Comparison of ENCODE assay signal across 25 cellular contexts in the genomic region with DNA sequence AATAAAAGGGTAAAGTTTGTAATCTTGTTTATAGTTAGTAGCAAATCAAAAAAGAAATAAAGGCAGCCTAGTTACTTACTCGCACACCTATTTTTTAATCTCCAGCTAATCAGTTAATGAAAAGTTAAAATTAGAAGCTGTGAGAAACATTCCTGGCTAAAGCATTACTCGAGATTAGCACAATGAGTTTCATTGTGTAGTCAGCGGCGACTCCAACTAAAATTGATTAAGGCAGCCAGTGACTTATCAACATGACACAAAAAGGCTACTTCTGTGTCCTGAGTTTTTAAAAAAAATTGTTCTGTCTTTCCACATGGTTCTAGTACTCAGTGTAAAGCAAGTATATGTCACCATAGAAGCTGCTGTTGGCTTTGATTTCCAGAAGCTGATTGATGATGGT.
"Had no signal": no experiment of that assay in that cellular context is flagged by ENCODE, and none has a peak within 500 bp of the region (broad histone marks: within the 10 kb centered on the region; RNA-seq: fewer than 3 reads in every experiment).

No MANE protein-coding gene starts in this region.

- ATAC-seq: effector memory CD8-positive, alpha-beta T cell; left colon; left ventricle myocardium superior; natural killer cell; right lobe of liver; stimulated activated naive B cell treated with anti-CD40 and anti-IgM and Interleukin-4, amounts not matched to agents 10 μg/mL and 1 μg/mL and 100 μg/mL, for 72 hours; upper lobe of right lung had no signal

- DNase-seq: dermis blood vessel endothelial cell; effector memory CD8-positive, alpha-beta T cell; hypothalamus; immature natural killer cell; islet precursor cell; kidney glomerular epithelial cell; left colon; left ventricle myocardium superior; natural killer cell; occipital lobe; ovary; posterior cingulate gyrus; retina; right lobe of liver; small intestine; stimulated activated CD4-positive, alpha-beta T cell treated with anti-CD3 and anti-CD28 coated beads, Interleukin-15, amount 100 ng/mL, for 24 hours; stimulated activated CD4-positive, alpha-beta T cell treated with anti-CD3 and anti-CD28 coated beads, Interleukin-2, amount 100 ng/mL, for 48 hours; stimulated activated naive B cell treated with anti-CD40 and anti-IgM and Interleukin-4, amounts not matched to agents 10 μg/mL and 1 μg/mL and 100 μg/mL, for 72 hours; transverse colon; upper lobe of right lung had no signal

- H3K4me1 Mint-ChIP-seq: immature natural killer cell; natural killer cell; stimulated activated naive B cell treated with anti-CD40 and anti-IgM and Interleukin-4, amounts not matched to agents 10 μg/mL and 1 μg/mL and 100 μg/mL, for 72 hours had no signal

- H3K27ac ChIP-seq: coronary artery, ovary, right lobe of liver, transverse colon, upper lobe of right lung, vagina had no signal

- H3K9me3 Mint-ChIP-seq: effector memory CD8-positive, alpha-beta T cell; stimulated activated naive B cell treated with anti-CD40 and anti-IgM and Interleukin-4, amounts not matched to agents 10 μg/mL and 1 μg/mL and 100 μg/mL, for 72 hours; stimulated activated naive CD8-positive, alpha-beta T cell treated with anti-CD3 and anti-CD28 coated beads, Interleukin-15, Interleukin-2, amounts not matched to agents 100 ng/mL and 50 ng/mL, for 24 hours had no signal

- FAIRE-seq: frontal cortex, small intestine had no signal

- H3K27me3 ChIP-seq: ovary, right lobe of liver, transverse colon, upper lobe of right lung, vagina had no signal

- H3K27me3 Mint-ChIP-seq: effector memory CD8-positive, alpha-beta T cell; stimulated activated naive B cell treated with anti-CD40 and anti-IgM and Interleukin-4, amounts not matched to agents 10 μg/mL and 1 μg/mL and 100 μg/mL, for 72 hours; stimulated activated naive CD8-positive, alpha-beta T cell treated with anti-CD3 and anti-CD28 coated beads, Interleukin-15, Interleukin-2, amounts not matched to agents 100 ng/mL and 50 ng/mL, for 24 hours had no signal

- H3K4me3 ChIP-seq: coronary artery, lung, ovary, right lobe of liver, transverse colon, upper lobe of right lung, vagina had no signal

- H3K36me3 Mint-ChIP-seq: immature natural killer cell; natural killer cell; stimulated activated naive B cell treated with anti-CD40 and anti-IgM and Interleukin-4, amounts not matched to agents 10 μg/mL and 1 μg/mL and 100 μg/mL, for 72 hours had no signal

- H3K27ac Mint-ChIP-seq: effector memory CD8-positive, alpha-beta T cell; immature natural killer cell; natural killer cell; stimulated activated naive B cell treated with anti-CD40 and anti-IgM and Interleukin-4, amounts not matched to agents 10 μg/mL and 1 μg/mL and 100 μg/mL, for 72 hours; stimulated activated naive CD8-positive, alpha-beta T cell treated with anti-CD3 and anti-CD28 coated beads, Interleukin-15, Interleukin-2, amounts not matched to agents 100 ng/mL and 50 ng/mL, for 24 hours had no signal

- H3K36me3 ChIP-seq: ovary, right lobe of liver, transverse colon, upper lobe of right lung, vagina had no signal

- H3K4me3 Mint-ChIP-seq: effector memory CD8-positive, alpha-beta T cell; immature natural killer cell; natural killer cell; stimulated activated naive B cell treated with anti-CD40 and anti-IgM and Interleukin-4, amounts not matched to agents 10 μg/mL and 1 μg/mL and 100 μg/mL, for 72 hours; stimulated activated naive CD8-positive, alpha-beta T cell treated with anti-CD3 and anti-CD28 coated beads, Interleukin-15, Interleukin-2, amounts not matched to agents 100 ng/mL and 50 ng/mL, for 24 hours had no signal

- H3K9me3 ChIP-seq: ovary, right lobe of liver, transverse colon, upper lobe of right lung, vagina had no signal

- H3K4me1 ChIP-seq: transverse colon, upper lobe of right lung, vagina had no signal
